23 cellular contexts compared by ENCODE assay signal in the genomic region with DNA sequence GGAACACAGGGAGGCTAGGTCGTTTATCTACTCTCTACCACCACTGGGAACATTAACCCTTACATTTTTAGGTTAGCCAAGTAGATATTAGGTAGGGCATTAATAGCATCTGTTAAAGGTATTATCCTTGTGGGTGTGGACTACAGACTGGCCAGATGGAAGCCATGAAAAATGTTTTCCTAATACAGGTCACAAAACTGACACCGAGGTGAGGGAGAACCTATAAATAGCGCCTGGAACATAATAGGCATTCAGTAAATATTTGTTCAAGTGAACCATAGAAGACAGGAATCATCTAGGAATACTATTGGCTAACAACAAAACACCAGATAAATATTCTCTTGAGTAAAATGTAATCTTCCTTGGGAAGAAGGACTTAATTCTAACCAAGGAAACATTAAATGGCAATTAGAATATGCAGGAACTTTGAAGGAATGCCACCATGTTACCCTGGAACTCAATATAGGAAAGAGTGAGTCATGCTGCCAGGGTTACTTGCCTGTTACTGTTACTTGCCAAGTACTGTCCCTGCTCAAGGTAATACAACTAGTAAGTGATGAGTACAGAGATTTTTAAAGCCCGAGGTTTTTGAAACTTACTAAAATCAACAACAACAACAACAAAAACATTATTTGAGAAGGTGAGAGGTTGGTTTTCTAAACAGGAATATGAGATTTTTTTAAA.
"Had no signal": no experiment of that assay in that cellular context is flagged by ENCODE, and none has a peak within 500 bp of the region (broad histone marks: within the 10 kb centered on the region; RNA-seq: fewer than 3 reads in every experiment).

No MANE protein-coding gene starts in this region.

- DNase-seq: effector memory CD8-positive, alpha-beta T cell; erythroblast; foreskin melanocyte; heart left ventricle; hippocampal formation; islet precursor cell; left ventricle myocardium inferior; lower lobe of right lung; midbrain; nucleus accumbens; ovary; retina; right lobe of liver; stimulated activated CD4-positive, alpha-beta T cell treated with anti-CD3 and anti-CD28 coated beads, Interleukin-2, amount 100 ng/mL, for 24 hours; stimulated activated CD4-positive, alpha-beta T cell treated with anti-CD3 and anti-CD28 coated beads, Interleukin-4, amount 100 ng/mL, for 4 hours; stimulated activated naive B cell treated with anti-CD40 and anti-IgM and Interleukin-4, amounts not matched to agents 10 μg/mL and 1 μg/mL and 100 μg/mL, for 72 hours; stimulated activated naive CD8-positive, alpha-beta T cell treated with anti-CD3 and anti-CD28 coated beads, Interleukin-15, amount 100 ng/mL, for 72 hours; testis; upper lobe of right lung had no signal

- H3K4me2 ChIP-seq: neural progenitor cell had no signal

- H3K4me1 ChIP-seq: heart left ventricle, left ventricle myocardium inferior, lower lobe of right lung, neural progenitor cell, right lobe of liver, testis, tibial nerve, upper lobe of right lung had no signal

- ATAC-seq: effector memory CD8-positive, alpha-beta T cell; heart left ventricle; lower lobe of right lung; natural killer cell treated with Interleukin-12 subunit alpha and Interleukin-12 subunit beta and Interleukin-15 and Interleukin-18, amount 100 ng/mL, for 72 hours; right lobe of liver; stimulated activated naive B cell treated with anti-CD40 and anti-IgM and Interleukin-4, amounts not matched to agents 10 μg/mL and 1 μg/mL and 100 μg/mL, for 72 hours; stimulated activated naive CD8-positive, alpha-beta T cell treated with anti-CD3 and anti-CD28 coated beads, Interleukin-15, amount 100 ng/mL, for 72 hours; upper lobe of right lung had no signal

- H3K36me3 ChIP-seq: heart left ventricle, left ventricle myocardium inferior, lower lobe of right lung, neural progenitor cell, ovary, right lobe of liver, tibial nerve, upper lobe of right lung had no signal

- H3K27ac ChIP-seq: heart left ventricle, left ventricle myocardium inferior, lower lobe of right lung, neural progenitor cell, ovary, right lobe of liver, skin epidermis, testis, tibial nerve, upper lobe of right lung had no signal

- H2AFZ ChIP-seq: neural progenitor cell had no signal

- H3K4me3 ChIP-seq: heart left ventricle, left ventricle myocardium inferior, lower lobe of right lung, neural progenitor cell, ovary, right lobe of liver, skin epidermis, testis, tibial nerve, upper lobe of right lung had no signal

- H3K27me3 ChIP-seq: neural progenitor cell, ovary, right lobe of liver, testis, tibial nerve, upper lobe of right lung had no signal

- H3K9ac ChIP-seq: neural progenitor cell had no signal

- H3K9me3 ChIP-seq: heart left ventricle, left ventricle myocardium inferior, lower lobe of right lung, ovary, right lobe of liver, testis, tibial nerve, upper lobe of right lung had no signal
